ENCODE assay signal across 1 cellular context in genomic region chr6:2738373-2738979, GRCh38.
TF ChIP-seq lines count a peak whose summit lies in the region.

No MANE protein-coding gene starts in this region.

TF ChIP-seq in GM23338, 12 proteins besides CTCF, POLR2A, EP300 and RAD21 (continued from another document):
- TF ChIP-seq ZNF462 (CRISPR knock-in tag; IDR thresholded peaks at IDR 0.05) (no peak), ETS1 (IDR thresholded peaks at IDR 0.05) (no peak), EZH2 (IDR thresholded peaks at IDR 0.05; ENCODE audit: low read depth, unreplicated experiment) (no peak), JUNB (IDR thresholded peaks at IDR 0.05; ENCODE audit: unreplicated experiment) (no peak), STAT1 (IDR thresholded peaks at IDR 0.05; ENCODE audit: unreplicated experiment) (no peak)
